ENCODE assay signal across 1 cellular context in the genomic region with DNA sequence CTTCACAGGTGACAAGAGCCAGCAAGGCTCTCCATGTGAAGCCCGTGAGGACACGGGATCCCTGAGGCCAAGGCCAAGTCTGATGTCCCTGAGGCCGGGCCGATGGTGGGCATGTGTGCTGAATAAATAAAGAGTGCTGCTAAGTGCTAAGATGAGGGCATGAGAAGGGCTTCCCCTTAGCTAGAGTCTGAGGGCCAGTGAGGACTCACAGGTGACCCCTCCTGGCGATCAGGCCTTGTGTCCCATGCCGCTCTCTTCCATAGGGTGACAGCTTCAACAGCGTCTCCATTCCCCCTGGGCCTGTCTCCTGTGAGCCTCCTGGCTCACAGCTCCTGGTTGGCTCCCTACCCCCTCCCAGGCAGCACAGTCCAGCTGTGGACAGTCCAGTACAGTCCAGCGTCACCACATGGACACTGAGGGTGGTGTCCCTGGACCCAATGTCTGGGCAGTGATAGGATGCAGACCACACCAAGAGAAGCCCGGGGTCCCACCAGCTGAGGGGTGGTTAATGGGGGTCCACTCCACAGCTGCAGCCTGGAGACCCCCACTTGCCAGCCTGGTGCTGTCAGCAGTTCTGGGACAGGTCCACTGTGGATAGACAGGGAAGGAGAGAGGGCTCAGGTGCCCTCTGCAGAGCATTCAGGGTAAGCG.
TF ChIP-seq lines count a peak whose summit lies in the region.

No MANE protein-coding gene starts in this region.

TF ChIP-seq in H1, 55 proteins besides CTCF, POLR2A, EP300 and RAD21:
- no peak for TF ChIP-seq HDAC6 (IDR thresholded peaks at IDR 0.05; ENCODE audit: low read depth, low read length)
- TF ChIP-seq YY1 (IDR thresholded peaks at IDR 0.05; ENCODE audit: low read depth, low read length): no peak
- no peak for TF ChIP-seq CBX5 (IDR thresholded peaks at IDR 0.05; ENCODE audit: low read depth, low read length)
- TF ChIP-seq CBX8 (IDR thresholded peaks at IDR 0.05; ENCODE audit: borderline replicate concordance, low read depth, low read length): no peak
- TF ChIP-seq RXRA (IDR thresholded peaks at IDR 0.05; ENCODE audit: insufficient read depth, low read depth, low read length): no peak
- TF ChIP-seq KDM4A (IDR thresholded peaks at IDR 0.05; ENCODE audit: low read depth, low read length, severe bottlenecking): no peak
- no peak for TF ChIP-seq HDAC2 (IDR thresholded peaks at IDR 0.05; ENCODE audit: borderline replicate concordance in 1 of 2, low read depth in 2 of 2, low read length in 2 of 2)
- no peak for TF ChIP-seq TAF7 (optimal IDR thresholded peaks at IDR 0.05; ENCODE audit: borderline replicate concordance, low read depth, low read length)
- TF ChIP-seq RNF2 (IDR thresholded peaks at IDR 0.05; ENCODE audit: borderline replicate concordance, low read depth, low read length, missing control alignments, poor library complexity, severe bottlenecking): no peak
- no peak for TF ChIP-seq JUN (IDR thresholded peaks at IDR 0.05; ENCODE audit: low read depth, low read length)
- TF ChIP-seq SIX5 (IDR thresholded peaks at IDR 0.05; ENCODE audit: low read depth, low read length): no peak
- TF ChIP-seq RBBP5 (IDR thresholded peaks at IDR 0.05; ENCODE audit: borderline replicate concordance, low read depth, low read length): no peak
- no peak for TF ChIP-seq BACH1 (IDR thresholded peaks at IDR 0.05; ENCODE audit: low read length)
- no peak for TF ChIP-seq POU5F1 (IDR thresholded peaks at IDR 0.05; ENCODE audit: low read depth, low read length)
